ENCODE assay signal across 1 cellular context in the genomic region with DNA sequence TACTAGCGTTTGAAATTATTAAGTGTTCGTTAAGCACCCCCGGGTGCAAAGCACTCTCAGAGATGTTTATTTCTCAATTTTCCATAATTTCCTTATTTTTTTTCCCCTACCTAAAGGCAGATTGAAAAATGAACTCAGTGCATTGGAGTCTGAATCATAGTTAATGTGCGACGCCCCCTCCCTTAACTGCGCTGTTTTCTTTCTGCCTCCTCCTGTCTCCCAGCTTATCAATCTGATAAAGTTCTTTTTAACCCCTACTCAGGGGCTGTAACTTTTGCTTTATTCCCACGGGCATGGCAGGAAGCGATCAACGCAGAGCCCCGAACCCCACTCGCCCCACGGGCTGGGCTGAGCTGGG.
TF ChIP-seq lines count a peak whose summit lies in the region.

No MANE protein-coding gene starts in this region.

TF ChIP-seq in K562, 482 proteins besides CTCF, POLR2A, EP300 and RAD21 (continued from another document):
- TF ChIP-seq RUNX1 (IDR thresholded peaks at IDR 0.05; ENCODE audit: low read depth) (no peak), POLR2B (IDR thresholded peaks at IDR 0.05; ENCODE audit: low read depth, partially characterized antibody) (no peak), CBX8 (IDR thresholded peaks at IDR 0.05; ENCODE audit: borderline replicate concordance, extremely low read depth, low read depth, low read length, poor library complexity, severe bottlenecking) (no peak), PTRF (tag; IDR thresholded peaks at IDR 0.05) (no peak), SIRT6 (IDR thresholded peaks at IDR 0.05; ENCODE audit: low read depth, low read length) (no peak), STAT5A (IDR thresholded peaks at IDR 0.05; ENCODE audit: borderline replicate concordance, low read length) (no peak), MTA2 (IDR thresholded peaks at IDR 0.05; ENCODE audit: low read depth) (no peak)
- TF ChIP-seq, protein P1, sequence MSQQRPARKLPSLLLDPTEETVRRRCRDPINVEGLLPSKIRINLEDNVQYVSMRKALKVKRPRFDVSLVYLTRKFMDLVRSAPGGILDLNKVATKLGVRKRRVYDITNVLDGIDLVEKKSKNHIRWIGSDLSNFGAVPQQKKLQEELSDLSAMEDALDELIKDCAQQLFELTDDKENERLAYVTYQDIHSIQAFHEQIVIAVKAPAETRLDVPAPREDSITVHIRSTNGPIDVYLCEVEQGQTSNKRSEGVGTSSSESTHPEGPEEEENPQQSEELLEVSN (IDR thresholded peaks at IDR 0.05; ENCODE audit: borderline replicate concordance in 1 of 2, extremely low read depth in 1 of 2, insufficient read depth in 1 of 2, insufficient read length in 1 of 2, low read depth in 1 of 2, low read length in 1 of 2, poor library complexity in 1 of 2, severe bottlenecking in 1 of 2), result no peak
TF ChIP-seq in K562: peak in this region for 0.
